18 cellular contexts compared by ENCODE assay signal in genomic region chr1:25541889-25542658, GRCh38. TPM values are rescaled to one million over a fixed set of nuclear protein-coding genes. Genes with fewer than 3 reads are reported as not detected.
DNase-seq lines count a peak whose midpoint lies in the region; ATAC-seq, FAIRE-seq and TF ChIP-seq lines count a peak whose summit lies in the region.
"Had no signal": no experiment of that assay in that cellular context is flagged by ENCODE, and none has a peak within 500 bp of the region (broad histone marks: within the 10 kb centered on the region; RNA-seq: fewer than 3 reads in every experiment).

No MANE protein-coding gene starts in this region.

- H3K27me3 Mint-ChIP-seq in astrocyte (ENCODE audit: low read depth, unreplicated experiment), result peaks cover 24% of the 10 kb centered on the region
- no peaks in the 10 kb centered on the region for H3K27me3 Mint-ChIP-seq in natural killer cell treated with Interleukin-12 subunit alpha and Interleukin-12 subunit beta and Interleukin-15 and Interleukin-18, amount 100 ng/mL, for 72 hours

- H3K4me3 ChIP-seq in IMR-90 (ENCODE audit: insufficient read depth, low read depth, low read length) (no peak overlapping the region), astrocyte (ENCODE audit: insufficient read depth, low read depth, low read length) (no peak overlapping the region), lower leg skin (ENCODE audit: low read depth, poor library complexity, severe bottlenecking) (no peak overlapping the region)

- H3K4ac ChIP-seq in IMR-90 (ENCODE audit: low read depth, low read length), result no peak overlapping the region

- intact Hi-C loops in IMR-90 (cut with micrococcal nuclease), result no loop called here
- intact Hi-C loops in lower leg skin (cut with DNase I; ENCODE audit: low total_unique reads), result no loop called here

- no peak overlapping the region for H3K27ac ChIP-seq in IMR-90 (ENCODE audit: insufficient read depth, low read length)
- no peak overlapping the region for H3K27ac ChIP-seq in astrocyte (ENCODE audit: low read depth, low read length)
- H3K27ac ChIP-seq: 22Rv1, WERI-Rb-1 had no signal

- H3K23ac ChIP-seq in IMR-90 (ENCODE audit: low read depth, low read length), result no peak overlapping the region

- CTCF ChIA-PET in IMR-90 (lab: Yijun Ruan, JAX), result no interaction called here

- H3K9ac ChIP-seq in IMR-90 (ENCODE audit: low read depth, low read length) (no peak overlapping the region), astrocyte (ENCODE audit: low read length) (no peak overlapping the region)

- 100% methylated on average over 2 of the region's 8 CpGs; no CpG with 5 or more reads in 1 of the 2 experiments for WGBS in IMR-90 (ENCODE audit: extremely low coverage in 2 of 2, insufficient read length in 1 of 2), 2 experiments
- 74 to 79% methylated on average over 8 of the region's 8 CpGs for WGBS in lower leg skin, 2 donors

- dilution Hi-C loops in IMR-90 (cut with HindIII; ENCODE audit: low sequenced_read_pairs, unreplicated experiment), result no loop called here

- no peak overlapping the region for H2BK5ac ChIP-seq in IMR-90 (ENCODE audit: low read depth, low read length, poor library complexity, severe bottlenecking)

- H3K79me2 ChIP-seq in astrocyte (ENCODE audit: insufficient read depth, low read length), result peaks cover 7% of the 10 kb centered on the region

- peak overlapping the region; percentile 81 for H2AK9ac ChIP-seq in IMR-90 (replicated peaks; ENCODE audit: low read depth, low read length, poor library complexity)

- H3K4me3 Mint-ChIP-seq in astrocyte (ENCODE audit: unreplicated experiment), result peak overlapping the region; percentile 76
- H3K4me3 Mint-ChIP-seq in natural killer cell treated with Interleukin-12 subunit alpha and Interleukin-12 subunit beta and Interleukin-15 and Interleukin-18, amount 100 ng/mL, for 72 hours, result peak overlapping the region; percentile 51

- H3K4me1 Mint-ChIP-seq in astrocyte (ENCODE audit: low read depth, unreplicated experiment), result no peaks in the 10 kb centered on the region
- peaks cover 5 to 6% of the 10 kb centered on the region in 2 donors for H3K4me1 Mint-ChIP-seq in natural killer cell treated with Interleukin-12 subunit alpha and Interleukin-12 subunit beta and Interleukin-15 and Interleukin-18, amount 100 ng/mL, for 72 hours (ENCODE audit: low read depth in 2 of 2)

- POLR2A ChIA-PET in IMR-90 (lab: Charles Lee; ENCODE audit: unreplicated experiment), result no interaction called here

- TF ChIP-seq POLR2A in IMR-90 (IDR thresholded peaks at IDR 0.05; ENCODE audit: low read depth, low read length), result no peak
- no peak for TF ChIP-seq POLR2A in lower leg skin (IDR thresholded peaks at IDR 0.05)
- no peak for TF ChIP-seq POLR2A in erythroblast (IDR thresholded peaks at IDR 0.05; ENCODE audit: low read length)

- H4K20me1 ChIP-seq in IMR-90 (ENCODE audit: insufficient read depth, low read length) (no peaks in the 10 kb centered on the region; the same call in 1 of the 2 replicates), astrocyte (ENCODE audit: insufficient read depth, low read length) (peaks cover 22% of the 10 kb centered on the region)

- no peaks in the 10 kb centered on the region for H3K9me3 Mint-ChIP-seq in astrocyte (ENCODE audit: unreplicated experiment)
- H3K9me3 Mint-ChIP-seq in natural killer cell treated with Interleukin-12 subunit alpha and Interleukin-12 subunit beta and Interleukin-15 and Interleukin-18, amount 100 ng/mL, for 72 hours, result no peaks in the 10 kb centered on the region

- H3K36me3 Mint-ChIP-seq in astrocyte (ENCODE audit: low read depth, unreplicated experiment), result no peaks in the 10 kb centered on the region
- no peaks in the 10 kb centered on the region for H3K36me3 Mint-ChIP-seq in natural killer cell treated with Interleukin-12 subunit alpha and Interleukin-12 subunit beta and Interleukin-15 and Interleukin-18, amount 100 ng/mL, for 72 hours

- peaks cover 17 to 26% of the 10 kb centered on the region in 2 experiments for H3K79me1 ChIP-seq in IMR-90 (ENCODE audit: low read depth in 1 of 2, low read length in 2 of 2)

- no peak overlapping the region for H2BK15ac ChIP-seq in IMR-90 (ENCODE audit: low read depth, low read length)

- no peak overlapping the region for H3K27ac Mint-ChIP-seq in astrocyte (ENCODE audit: unreplicated experiment)
- peak overlapping the region in 1 of 2 donors; percentile 46 for H3K27ac Mint-ChIP-seq in natural killer cell treated with Interleukin-12 subunit alpha and Interleukin-12 subunit beta and Interleukin-15 and Interleukin-18, amount 100 ng/mL, for 72 hours

- H3K9me1 ChIP-seq in IMR-90 (ENCODE audit: insufficient read depth, low read length), result 0 out of 2 replicates have a peak, but pooled peaks cover 2% of the 10 kb centered on the region

- FAIRE-seq in astrocyte (lab: Jason Lieb, UNC), result no peak
- FAIRE-seq: RCC 7860 had no signal

- BruUV-seq in IMR-90 (replicated peaks; lab: Mats Ljungman, UMichigan), result no TSS peak

- H2BK20ac ChIP-seq in IMR-90 (ENCODE audit: low read depth, low read length), result no peak overlapping the region

- H4K91ac ChIP-seq in IMR-90 (ENCODE audit: insufficient read depth, low read depth, low read length), result no peak overlapping the region

- H2AFZ ChIP-seq in IMR-90 (replicated peaks; ENCODE audit: low read length, poor library complexity), result no peak overlapping the region
- H2AFZ ChIP-seq in astrocyte (ENCODE audit: low read depth, low read length), result no peak overlapping the region

- H3K27me3 ChIP-seq in IMR-90 (ENCODE audit: control insufficient read depth, insufficient read depth, low read length) (peaks cover 8% of the 10 kb centered on the region; the same call in 1 of the 2 replicates), astrocyte (ENCODE audit: insufficient read depth, low read length) (peaks cover 7% of the 10 kb centered on the region)

- peaks cover 8% of the 10 kb centered on the region for H3K4me1 ChIP-seq in IMR-90 (ENCODE audit: control insufficient read depth, insufficient read depth, low read length)
- peaks cover 10% of the 10 kb centered on the region for H3K4me1 ChIP-seq in astrocyte (ENCODE audit: insufficient read depth, low read length)

- H2BK120ac ChIP-seq in IMR-90 (ENCODE audit: low read depth, low read length), result no peak overlapping the region

- peak; percentile 63 for DNase-seq in DMS 273 (lab: John Stamatoyannopoulos, UW; ENCODE audit: unreplicated experiment)
- DNase-seq in DMS 273 treated with DMSO at 0.1 percent for 48 hours (lab: John Stamatoyannopoulos, UW), result no peak
- no peak for DNase-seq in IMR-90
- no peak for DNase-seq in astrocyte (ENCODE audit: low read depth)
- DNase-seq in natural killer cell treated with Interleukin-12 subunit alpha and Interleukin-12 subunit beta and Interleukin-15 and Interleukin-18, amount 100 ng/mL, for 72 hours (ENCODE audit: low spot score), result no peak
- DNase-seq in lower leg skin (ENCODE audit: low spot score in 2 of 2), result no peak
- no peak for DNase-seq in erythroblast (lab: John Stamatoyannopoulos, UW)
- DNase-seq: activated CD8-positive, alpha-beta memory T cell treated with anti-CD3 and anti-CD28 coated beads, Interleukin-2, amount 50 U/mL, for 4 hours; left colon; NCI-H1105; NCI-H2171 treated with DMSO at 0.1 percent for 48 hours; NCI-H82; stimulated activated naive CD8-positive, alpha-beta T cell treated with anti-CD3 and anti-CD28 coated beads, Interleukin-15, Interleukin-2, amounts not matched to agents 100 U/mL and 50 U/mL, for 24 hours; WERI-Rb-1 had no signal

- H3K9me3 ChIP-seq in IMR-90 (ENCODE audit: control insufficient read depth, insufficient read depth, low read length) (no peaks in the 10 kb centered on the region), astrocyte (ENCODE audit: insufficient read depth, low read depth, low read length) (no peaks in the 10 kb centered on the region)
- H3K9me3 ChIP-seq: psoas muscle had no signal

- H3K36me3 ChIP-seq in IMR-90 (ENCODE audit: control insufficient read depth, insufficient read depth, low read length), result no peaks in the 10 kb centered on the region
- H3K36me3 ChIP-seq in astrocyte (ENCODE audit: insufficient read depth, low read length), result no peaks in the 10 kb centered on the region
- H3K36me3 ChIP-seq: WERI-Rb-1 had no signal

- no peak overlapping the region for H3K4me2 ChIP-seq in IMR-90 (ENCODE audit: low read depth, low read length)
- H3K4me2 ChIP-seq in astrocyte (ENCODE audit: low read length), result no peak overlapping the region

- H3K56ac ChIP-seq in IMR-90 (ENCODE audit: extremely low read depth, insufficient read depth, low read length), result no peak overlapping the region

- no peak for TF ChIP-seq RAD21 in IMR-90 (IDR thresholded peaks at IDR 0.05; ENCODE audit: low read length)

- H4K8ac ChIP-seq in IMR-90 (ENCODE audit: low read depth in 2 of 2, low read length in 2 of 2), result no peak overlapping the region; a peak in 1 of 4 replicates

- no peak overlapping the region for H3K18ac ChIP-seq in IMR-90 (ENCODE audit: low read depth, low read length)

- H4K5ac ChIP-seq in IMR-90 (ENCODE audit: low read depth, low read length), result no peak overlapping the region

- in situ Hi-C loops in IMR-90 (cut with MboI; ENCODE audit: low sequenced_read_pairs), result no loop called here

- ATAC-seq in IMR-90 (ENCODE audit: low read depth) (no peak), HG02798 (IDR thresholded peaks at IDR 0.05; ENCODE audit: poor library complexity, unreplicated experiment) (no peak)
- no peak for ATAC-seq in natural killer cell treated with Interleukin-12 subunit alpha and Interleukin-12 subunit beta and Interleukin-15 and Interleukin-18, amount 100 ng/mL, for 72 hours
- ATAC-seq: stimulated activated naive CD8-positive, alpha-beta T cell treated with anti-CD3 and anti-CD28 coated beads, Interleukin-15, Interleukin-2, amounts not matched to agents 100 U/mL and 50 U/mL, for 24 hours had no signal

- H3K14ac ChIP-seq in IMR-90 (replicated peaks; ENCODE audit: low read depth, low read length), result no peak overlapping the region

- no peak for TF ChIP-seq CTCF in IMR-90 (conservative IDR thresholded peaks at IDR 0.05; ENCODE audit: low read depth, low read length)
- TF ChIP-seq CTCF in astrocyte (IDR thresholded peaks at IDR 0.05; ENCODE audit: insufficient read depth, low read depth, low read length), result no peak
- no peak for TF ChIP-seq CTCF in lower leg skin (IDR thresholded peaks at IDR 0.05)

- no peak overlapping the region; the same call in 1 of the 2 replicates for H2AK5ac ChIP-seq in IMR-90 (ENCODE audit: low read depth, low read length)

TF ChIP-seq in IMR-90, 13 proteins besides CTCF, POLR2A, EP300 and RAD21 (continues in another document):
- no peak for TF ChIP-seq SMC3 (IDR thresholded peaks at IDR 0.05; ENCODE audit: low read depth, low read length)
- no peak for TF ChIP-seq BHLHE40 (IDR thresholded peaks at IDR 0.05; ENCODE audit: low read depth, low read length)
- no peak for TF ChIP-seq RCOR1 (IDR thresholded peaks at IDR 0.05; ENCODE audit: insufficient replicate concordance, low read length)
- no peak for TF ChIP-seq NFE2L2 (IDR thresholded peaks at IDR 0.05; ENCODE audit: low read depth, low read length)

RNA-seq across cellular contexts. Expression of gene LDLRAP1, which starts 1.3 kb away (rescaled TPM):
- total RNA-seq in IMR-90 (2012; rRNA removed) (3.6 and 4.5 TPM in 2 replicates), astrocyte (7.9 and 8.0 TPM in 2 replicates), lower leg skin (10 to 100 TPM; 26.9 to 36.7 (median 27.2) TPM)
- 13.5 and 14.4 TPM in 2 replicates for polyA plus RNA-seq in IMR-90 (2012; rRNA removed)
- polyA plus RNA-seq in IMR-90 (2012; cell fraction: cytosol; rRNA removed), result 9.9 and 15.1 TPM in 2 replicates
- 19.7 and 24.6 TPM in 2 replicates for polyA plus RNA-seq in IMR-90 (2012; cell fraction: nucleus; rRNA removed; ENCODE audit: low replicate concordance)
- 1 to 10 TPM; 2.4 to 4.1 TPM for total RNA-seq in natural killer cell treated with Interleukin-12 subunit alpha and Interleukin-12 subunit beta and Interleukin-15 and Interleukin-18, amount 100 ng/mL, for 72 hours
